In the genomic region with DNA sequence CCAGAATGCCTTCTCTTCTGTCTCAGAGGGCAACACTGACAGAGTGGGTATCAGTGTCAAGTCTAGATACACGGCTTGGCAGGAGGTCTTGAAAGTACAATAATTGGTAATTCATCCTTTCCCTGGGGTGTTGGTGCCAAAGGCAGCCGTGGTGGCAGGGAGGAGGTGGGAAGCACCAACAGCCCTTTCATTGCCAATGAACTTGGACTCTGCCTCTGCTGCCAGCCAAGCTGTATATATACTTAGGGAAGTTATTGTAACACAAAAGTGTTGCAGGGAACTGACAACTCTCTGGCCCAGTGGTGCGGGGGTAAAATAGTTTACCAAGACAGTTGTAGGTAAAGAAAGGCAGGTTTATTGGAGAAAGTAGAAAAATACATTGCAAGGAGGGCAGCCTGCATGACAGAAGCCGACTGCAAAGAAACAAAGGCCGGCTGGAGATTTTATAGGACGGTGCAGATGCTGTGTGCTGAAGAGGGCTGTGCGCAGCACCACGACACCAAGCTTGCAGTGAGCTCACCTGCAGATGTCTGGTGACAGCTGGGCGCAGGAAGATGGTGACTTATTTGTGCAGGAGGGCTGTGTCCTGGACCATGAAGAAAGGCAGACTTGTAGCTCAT, we compare ENCODE assay signal across 19 cellular contexts. TPM values are rescaled to one million over a fixed set of nuclear protein-coding genes. Genes with fewer than 3 reads are reported as not detected.
DNase-seq lines count a peak whose midpoint lies in the region; ATAC-seq and TF ChIP-seq lines count a peak whose summit lies in the region.
"Had no signal": no experiment of that assay in that cellular context is flagged by ENCODE, and none has a peak within 500 bp of the region (broad histone marks: within the 10 kb centered on the region; RNA-seq: fewer than 3 reads in every experiment).

No MANE protein-coding gene starts in this region.

- H3K4me1 ChIP-seq in vagina, result no peaks in the 10 kb centered on the region
- H3K4me1 ChIP-seq: SJSA1 had no signal

- no peak overlapping the region for H3K27ac ChIP-seq in vagina
- H3K27ac ChIP-seq: SJSA1 had no signal

- H3K27me3 ChIP-seq in vagina, result no peaks in the 10 kb centered on the region
- H3K27me3 ChIP-seq: SJSA1 had no signal

- peaks cover 0 to 2% of the 10 kb centered on the region in 2 donors for H3K4me1 Mint-ChIP-seq in natural killer cell treated with Interleukin-12 subunit alpha and Interleukin-12 subunit beta and Interleukin-15 and Interleukin-18, amount 100 ng/mL, for 72 hours (ENCODE audit: low read depth in 2 of 2)
- H3K4me1 Mint-ChIP-seq in natural killer cell (no peaks in the 10 kb centered on the region), glutamatergic neuron (ENCODE audit: low read depth, unreplicated experiment) (peaks cover 6% of the 10 kb centered on the region)

- intact Hi-C loops in natural killer cell (cut with micrococcal nuclease) (no loop called here), vagina (cut with DNase I) (no loop called here)

- ATAC-seq in natural killer cell treated with Interleukin-12 subunit alpha and Interleukin-12 subunit beta and Interleukin-15 and Interleukin-18, amount 100 ng/mL, for 72 hours, result no peak
- ATAC-seq in natural killer cell (no peak), GM21390 (IDR thresholded peaks at IDR 0.05; ENCODE audit: unreplicated experiment) (no peak)
- ATAC-seq: GM12878 had no signal

- H3K36me3 Mint-ChIP-seq in natural killer cell treated with Interleukin-12 subunit alpha and Interleukin-12 subunit beta and Interleukin-15 and Interleukin-18, amount 100 ng/mL, for 72 hours, result no peaks in the 10 kb centered on the region
- H3K36me3 Mint-ChIP-seq in natural killer cell, result no peaks in the 10 kb centered on the region
- H3K36me3 Mint-ChIP-seq in glutamatergic neuron (ENCODE audit: unreplicated experiment), result peaks cover 4% of the 10 kb centered on the region

- H3K4me3 Mint-ChIP-seq in natural killer cell treated with Interleukin-12 subunit alpha and Interleukin-12 subunit beta and Interleukin-15 and Interleukin-18, amount 100 ng/mL, for 72 hours, result no peak overlapping the region
- no peak overlapping the region for H3K4me3 Mint-ChIP-seq in natural killer cell
- no peak overlapping the region for H3K4me3 Mint-ChIP-seq in glutamatergic neuron (ENCODE audit: unreplicated experiment)

- DNase-seq in NCI-H146 (lab: John Stamatoyannopoulos, UW), result peak; percentile 3
- no peak for DNase-seq in NCI-H146 treated with DMSO at 0.1 percent for 48 hours (lab: John Stamatoyannopoulos, UW; ENCODE audit: unreplicated experiment)
- peak; percentile 37 for DNase-seq in natural killer cell treated with Interleukin-12 subunit alpha and Interleukin-12 subunit beta and Interleukin-15 and Interleukin-18, amount 100 ng/mL, for 72 hours (ENCODE audit: low spot score)
- no peak for DNase-seq in natural killer cell
- DNase-seq in glutamatergic neuron, result peak; percentile 53
- peak; percentile 77 to 79 for DNase-seq in vagina (ENCODE audit: extremely low spot score in 2 of 2)
- DNase-seq in T-helper 2 cell, result no peak
- DNase-seq: 8988T, GDM1, MV-4-11, NCI-H1436, NCI-H2081 treated with DMSO at 0.1 percent for 48 hours, NCI-H510A, OCI-M1, RPMI8226 had no signal

- TF ChIP-seq POLR2A in vagina (IDR thresholded peaks at IDR 0.05), result no peak

- peaks cover 3 to 7% of the 10 kb centered on the region in 2 donors for H3K27me3 Mint-ChIP-seq in natural killer cell treated with Interleukin-12 subunit alpha and Interleukin-12 subunit beta and Interleukin-15 and Interleukin-18, amount 100 ng/mL, for 72 hours
- H3K27me3 Mint-ChIP-seq in natural killer cell (ENCODE audit: low read depth in 2 of 2) (peaks cover 3 to 4% of the 10 kb centered on the region in 2 donors), glutamatergic neuron (ENCODE audit: unreplicated experiment) (peaks cover 8% of the 10 kb centered on the region)

- H3K9me3 ChIP-seq in vagina, result no peaks in the 10 kb centered on the region
- H3K9me3 ChIP-seq: SJSA1 had no signal

- H3K4me3 ChIP-seq in vagina, result no peak overlapping the region
- H3K4me3 ChIP-seq: GM12878, SJSA1 had no signal

- H3K27ac Mint-ChIP-seq in natural killer cell treated with Interleukin-12 subunit alpha and Interleukin-12 subunit beta and Interleukin-15 and Interleukin-18, amount 100 ng/mL, for 72 hours, result no peak overlapping the region
- no peak overlapping the region for H3K27ac Mint-ChIP-seq in natural killer cell
- peak overlapping the region; percentile 57 for H3K27ac Mint-ChIP-seq in glutamatergic neuron (ENCODE audit: unreplicated experiment)

- no peaks in the 10 kb centered on the region for H3K36me3 ChIP-seq in vagina
- H3K36me3 ChIP-seq: SJSA1 had no signal

- H3K9me3 Mint-ChIP-seq in natural killer cell treated with Interleukin-12 subunit alpha and Interleukin-12 subunit beta and Interleukin-15 and Interleukin-18, amount 100 ng/mL, for 72 hours, result no peaks in the 10 kb centered on the region
- H3K9me3 Mint-ChIP-seq in natural killer cell (peaks cover 0 to 2% of the 10 kb centered on the region in 2 donors), glutamatergic neuron (ENCODE audit: unreplicated experiment) (peaks cover 3% of the 10 kb centered on the region)

- no peak for TF ChIP-seq CTCF in natural killer cell (IDR thresholded peaks at IDR 0.05)
- TF ChIP-seq CTCF in glutamatergic neuron (IDR thresholded peaks at IDR 0.05; ENCODE audit: partially characterized antibody, unreplicated experiment), result no peak
- TF ChIP-seq CTCF in vagina (IDR thresholded peaks at IDR 0.05), result no peak

RNA-seq across cellular contexts. Expression of a gene that starts 4.0 kb away (rescaled TPM):
- not detected for total RNA-seq in natural killer cell treated with Interleukin-12 subunit alpha and Interleukin-12 subunit beta and Interleukin-15 and Interleukin-18, amount 100 ng/mL, for 72 hours
- total RNA-seq in natural killer cell (not detected), glutamatergic neuron (ENCODE audit: unreplicated experiment) (not detected), vagina (13.5 TPM)
- total RNA-seq: GM12878, H1, SJSA1 had no signal

Comparison
In these comparisons a context has a peak if more than half of its experiments do, and no peak if none do; other contexts are left out.
1. DNase-seq: peak in NCI-H146 (single experiment), natural killer cell treated with Interleukin-12 subunit alpha and Interleukin-12 subunit beta and Interleukin-15 and Interleukin-18, amount 100 ng/mL, for 72 hours (single experiment), glutamatergic neuron (single experiment) and vagina (2 of 2); none in NCI-H146 treated with DMSO at 0.1 percent for 48 hours (single experiment), natural killer cell (single experiment) and T-helper 2 cell (0 of 5).
2. RNA of a gene that starts 4.0 kb away (total RNA-seq): 13.5 TPM in vagina (single experiment); not detected in glutamatergic neuron (single experiment), not detected in natural killer cell treated with Interleukin-12 subunit alpha and Interleukin-12 subunit beta and Interleukin-15 and Interleukin-18, amount 100 ng/mL, for 72 hours and not detected in natural killer cell; every median in the first group is over 10 times any median in the second.